5 cellular contexts compared by ENCODE assay signal in genomic region chr19:6355321-6356040, GRCh38. TPM values are rescaled to one million over a fixed set of nuclear protein-coding genes. Genes with fewer than 3 reads are reported as not detected.
"Had no signal": no experiment of that assay in that cellular context is flagged by ENCODE, and none has a peak within 500 bp of the region (broad histone marks: within the 10 kb centered on the region; RNA-seq: fewer than 3 reads in every experiment).

No MANE protein-coding gene starts in this region.

RNA-seq across cellular contexts. Expression of gene ACER1, which starts 22.1 kb away (rescaled TPM):
- total RNA-seq: activated B cell treated with CpG ODN at 0.5 μM for 24 hours; activated CD4-positive, alpha-beta T cell treated with anti-CD3 and anti-CD28 coated beads for 36 hours; activated CD8-positive, alpha-beta memory T cell treated with anti-CD3 and anti-CD28 coated beads for 36 hours; activated CD8-positive, alpha-beta T cell treated with anti-CD3 and anti-CD28 coated beads for 36 hours; WTC11 had no signal
